ENCODE assay signal across 1 cellular context in the genomic region with DNA sequence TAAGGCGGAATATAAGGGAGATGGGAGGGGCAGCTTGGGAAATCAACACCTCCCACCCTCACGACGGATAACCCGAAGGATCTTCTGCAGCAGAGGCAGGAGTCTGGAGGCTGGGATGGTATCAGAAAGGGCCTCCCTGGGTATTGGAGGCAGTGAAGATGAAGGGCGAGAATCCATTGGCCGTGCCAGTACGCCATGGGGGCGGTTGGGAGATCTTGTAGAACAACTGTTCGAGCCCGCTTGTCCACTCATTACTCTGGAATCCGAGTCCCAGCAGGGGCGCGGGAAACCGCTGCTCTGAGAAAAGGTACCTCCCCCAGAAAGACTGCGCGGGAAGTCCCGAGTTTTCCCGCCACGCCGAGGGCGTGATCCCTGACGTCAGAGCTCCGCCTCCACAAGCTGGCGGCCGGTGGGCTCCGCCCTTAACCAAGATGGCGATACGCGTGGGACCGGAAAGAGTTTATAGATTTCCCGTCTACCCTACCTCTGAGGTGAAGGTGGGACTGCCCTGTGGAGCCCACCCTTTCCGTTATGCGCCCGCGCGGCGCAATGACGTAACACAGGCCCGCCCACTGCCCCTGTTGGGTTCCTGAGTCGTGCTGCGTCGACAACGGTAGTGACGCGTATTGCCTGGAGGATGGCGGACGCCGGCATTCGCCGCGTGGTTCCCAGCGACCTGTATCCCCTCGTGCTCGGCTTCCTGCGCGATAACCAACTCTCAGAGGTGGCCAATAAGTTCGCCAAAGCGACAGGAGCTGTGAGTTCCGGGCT.
A peak's percentile ranks its signal among the peaks of the same experiment; 100 is the strongest.
TF ChIP-seq lines count a peak whose summit lies in the region.

A gene (plus strand): TSS at position 616 of the 771 bp plus-strand sequence. CDS start 22 bp downstream, at position 638.

TF ChIP-seq in GM12878, 131 proteins besides CTCF, POLR2A, EP300 and RAD21 (continued from another document and continues in another):
- TF ChIP-seq, protein P1, sequence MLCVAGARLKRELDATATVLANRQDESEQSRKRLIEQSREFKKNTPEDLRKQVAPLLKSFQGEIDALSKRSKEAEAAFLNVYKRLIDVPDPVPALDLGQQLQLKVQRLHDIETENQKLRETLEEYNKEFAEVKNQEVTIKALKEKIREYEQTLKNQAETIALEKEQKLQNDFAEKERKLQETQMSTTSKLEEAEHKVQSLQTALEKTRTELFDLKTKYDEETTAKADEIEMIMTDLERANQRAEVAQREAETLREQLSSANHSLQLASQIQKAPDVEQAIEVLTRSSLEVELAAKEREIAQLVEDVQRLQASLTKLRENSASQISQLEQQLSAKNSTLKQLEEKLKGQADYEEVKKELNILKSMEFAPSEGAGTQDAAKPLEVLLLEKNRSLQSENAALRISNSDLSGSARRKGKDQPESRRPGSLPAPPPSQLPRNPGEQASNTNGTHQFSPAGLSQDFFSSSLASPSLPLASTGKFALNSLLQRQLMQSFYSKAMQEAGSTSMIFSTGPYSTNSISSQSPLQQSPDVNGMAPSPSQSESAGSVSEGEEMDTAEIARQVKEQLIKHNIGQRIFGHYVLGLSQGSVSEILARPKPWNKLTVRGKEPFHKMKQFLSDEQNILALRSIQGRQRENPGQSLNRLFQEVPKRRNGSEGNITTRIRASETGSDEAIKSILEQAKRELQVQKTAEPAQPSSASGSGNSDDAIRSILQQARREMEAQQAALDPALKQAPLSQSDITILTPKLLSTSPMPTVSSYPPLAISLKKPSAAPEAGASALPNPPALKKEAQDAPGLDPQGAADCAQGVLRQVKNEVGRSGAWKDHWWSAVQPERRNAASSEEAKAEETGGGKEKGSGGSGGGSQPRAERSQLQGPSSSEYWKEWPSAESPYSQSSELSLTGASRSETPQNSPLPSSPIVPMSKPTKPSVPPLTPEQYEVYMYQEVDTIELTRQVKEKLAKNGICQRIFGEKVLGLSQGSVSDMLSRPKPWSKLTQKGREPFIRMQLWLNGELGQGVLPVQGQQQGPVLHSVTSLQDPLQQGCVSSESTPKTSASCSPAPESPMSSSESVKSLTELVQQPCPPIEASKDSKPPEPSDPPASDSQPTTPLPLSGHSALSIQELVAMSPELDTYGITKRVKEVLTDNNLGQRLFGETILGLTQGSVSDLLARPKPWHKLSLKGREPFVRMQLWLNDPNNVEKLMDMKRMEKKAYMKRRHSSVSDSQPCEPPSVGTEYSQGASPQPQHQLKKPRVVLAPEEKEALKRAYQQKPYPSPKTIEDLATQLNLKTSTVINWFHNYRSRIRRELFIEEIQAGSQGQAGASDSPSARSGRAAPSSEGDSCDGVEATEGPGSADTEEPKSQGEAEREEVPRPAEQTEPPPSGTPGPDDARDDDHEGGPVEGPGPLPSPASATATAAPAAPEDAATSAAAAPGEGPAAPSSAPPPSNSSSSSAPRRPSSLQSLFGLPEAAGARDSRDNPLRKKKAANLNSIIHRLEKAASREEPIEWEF (IDR thresholded peaks at IDR 0.05; ENCODE audit: insufficient replicate concordance, low read depth, low read length), result no peak
- TF ChIP-seq NBN (IDR thresholded peaks at IDR 0.05), result peak; percentile 99
- TF ChIP-seq HDAC2 (IDR thresholded peaks at IDR 0.05), result no peak
- no peak for TF ChIP-seq KAT2A (conservative IDR thresholded peaks at IDR 0.05; ENCODE audit: control insufficient read depth, low read depth, low read length)
- TF ChIP-seq, protein P2, sequence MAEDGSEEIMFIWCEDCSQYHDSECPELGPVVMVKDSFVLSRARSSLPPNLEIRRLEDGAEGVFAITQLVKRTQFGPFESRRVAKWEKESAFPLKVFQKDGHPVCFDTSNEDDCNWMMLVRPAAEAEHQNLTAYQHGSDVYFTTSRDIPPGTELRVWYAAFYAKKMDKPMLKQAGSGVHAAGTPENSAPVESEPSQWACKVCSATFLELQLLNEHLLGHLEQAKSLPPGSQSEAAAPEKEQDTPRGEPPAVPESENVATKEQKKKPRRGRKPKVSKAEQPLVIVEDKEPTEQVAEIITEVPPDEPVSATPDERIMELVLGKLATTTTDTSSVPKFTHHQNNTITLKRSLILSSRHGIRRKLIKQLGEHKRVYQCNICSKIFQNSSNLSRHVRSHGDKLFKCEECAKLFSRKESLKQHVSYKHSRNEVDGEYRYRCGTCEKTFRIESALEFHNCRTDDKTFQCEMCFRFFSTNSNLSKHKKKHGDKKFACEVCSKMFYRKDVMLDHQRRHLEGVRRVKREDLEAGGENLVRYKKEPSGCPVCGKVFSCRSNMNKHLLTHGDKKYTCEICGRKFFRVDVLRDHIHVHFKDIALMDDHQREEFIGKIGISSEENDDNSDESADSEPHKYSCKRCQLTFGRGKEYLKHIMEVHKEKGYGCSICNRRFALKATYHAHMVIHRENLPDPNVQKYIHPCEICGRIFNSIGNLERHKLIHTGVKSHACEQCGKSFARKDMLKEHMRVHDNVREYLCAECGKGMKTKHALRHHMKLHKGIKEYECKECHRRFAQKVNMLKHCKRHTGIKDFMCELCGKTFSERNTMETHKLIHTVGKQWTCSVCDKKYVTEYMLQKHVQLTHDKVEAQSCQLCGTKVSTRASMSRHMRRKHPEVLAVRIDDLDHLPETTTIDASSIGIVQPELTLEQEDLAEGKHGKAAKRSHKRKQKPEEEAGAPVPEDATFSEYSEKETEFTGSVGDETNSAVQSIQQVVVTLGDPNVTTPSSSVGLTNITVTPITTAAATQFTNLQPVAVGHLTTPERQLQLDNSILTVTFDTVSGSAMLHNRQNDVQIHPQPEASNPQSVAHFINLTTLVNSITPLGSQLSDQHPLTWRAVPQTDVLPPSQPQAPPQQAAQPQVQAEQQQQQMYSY (CRISPR knock-in tag; IDR thresholded peaks at IDR 0.05), result no peak
- TF ChIP-seq, protein P3, sequence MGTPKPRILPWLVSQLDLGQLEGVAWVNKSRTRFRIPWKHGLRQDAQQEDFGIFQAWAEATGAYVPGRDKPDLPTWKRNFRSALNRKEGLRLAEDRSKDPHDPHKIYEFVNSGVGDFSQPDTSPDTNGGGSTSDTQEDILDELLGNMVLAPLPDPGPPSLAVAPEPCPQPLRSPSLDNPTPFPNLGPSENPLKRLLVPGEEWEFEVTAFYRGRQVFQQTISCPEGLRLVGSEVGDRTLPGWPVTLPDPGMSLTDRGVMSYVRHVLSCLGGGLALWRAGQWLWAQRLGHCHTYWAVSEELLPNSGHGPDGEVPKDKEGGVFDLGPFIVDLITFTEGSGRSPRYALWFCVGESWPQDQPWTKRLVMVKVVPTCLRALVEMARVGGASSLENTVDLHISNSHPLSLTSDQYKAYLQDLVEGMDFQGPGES (IDR thresholded peaks at IDR 0.05), result no peak
- TF ChIP-seq, protein P4, sequence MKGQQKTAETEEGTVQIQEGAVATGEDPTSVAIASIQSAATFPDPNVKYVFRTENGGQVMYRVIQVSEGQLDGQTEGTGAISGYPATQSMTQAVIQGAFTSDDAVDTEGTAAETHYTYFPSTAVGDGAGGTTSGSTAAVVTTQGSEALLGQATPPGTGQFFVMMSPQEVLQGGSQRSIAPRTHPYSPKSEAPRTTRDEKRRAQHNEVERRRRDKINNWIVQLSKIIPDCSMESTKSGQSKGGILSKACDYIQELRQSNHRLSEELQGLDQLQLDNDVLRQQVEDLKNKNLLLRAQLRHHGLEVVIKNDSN (IDR thresholded peaks at IDR 0.05; ENCODE audit: borderline replicate concordance, extremely low read length, insufficient read depth, low read depth, low read length), result no peak
- no peak for TF ChIP-seq PAX5 (IDR thresholded peaks at IDR 0.05; ENCODE audit: borderline replicate concordance, low read depth, low read length)
- TF ChIP-seq, protein P5, sequence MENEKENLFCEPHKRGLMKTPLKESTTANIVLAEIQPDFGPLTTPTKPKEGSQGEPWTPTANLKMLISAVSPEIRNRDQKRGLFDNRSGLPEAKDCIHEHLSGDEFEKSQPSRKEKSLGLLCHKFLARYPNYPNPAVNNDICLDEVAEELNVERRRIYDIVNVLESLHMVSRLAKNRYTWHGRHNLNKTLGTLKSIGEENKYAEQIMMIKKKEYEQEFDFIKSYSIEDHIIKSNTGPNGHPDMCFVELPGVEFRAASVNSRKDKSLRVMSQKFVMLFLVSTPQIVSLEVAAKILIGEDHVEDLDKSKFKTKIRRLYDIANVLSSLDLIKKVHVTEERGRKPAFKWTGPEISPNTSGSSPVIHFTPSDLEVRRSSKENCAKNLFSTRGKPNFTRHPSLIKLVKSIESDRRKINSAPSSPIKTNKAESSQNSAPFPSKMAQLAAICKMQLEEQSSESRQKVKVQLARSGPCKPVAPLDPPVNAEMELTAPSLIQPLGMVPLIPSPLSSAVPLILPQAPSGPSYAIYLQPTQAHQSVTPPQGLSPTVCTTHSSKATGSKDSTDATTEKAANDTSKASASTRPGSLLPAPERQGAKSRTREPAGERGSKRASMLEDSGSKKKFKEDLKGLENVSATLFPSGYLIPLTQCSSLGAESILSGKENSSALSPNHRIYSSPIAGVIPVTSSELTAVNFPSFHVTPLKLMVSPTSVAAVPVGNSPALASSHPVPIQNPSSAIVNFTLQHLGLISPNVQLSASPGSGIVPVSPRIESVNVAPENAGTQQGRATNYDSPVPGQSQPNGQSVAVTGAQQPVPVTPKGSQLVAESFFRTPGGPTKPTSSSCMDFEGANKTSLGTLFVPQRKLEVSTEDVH (IDR thresholded peaks at IDR 0.05; ENCODE audit: low read depth, partially characterized antibody), result peak; percentile 100
- 0 out of 2 replicates have a peak, but pooled peaks have one; percentile 15 for TF ChIP-seq IRF4 (IDR thresholded peaks at IDR 0.05; ENCODE audit: low read depth, low read length)
- TF ChIP-seq PAX8 (IDR thresholded peaks at IDR 0.05), result no peak
- TF ChIP-seq POLR2AphosphoS2 (IDR thresholded peaks at IDR 0.05; ENCODE audit: low read depth, low read length), result peak; percentile 91; the same call in 1 of the 2 replicates
- 0 out of 2 replicates have a peak, but pooled peaks have one; percentile 59 for TF ChIP-seq HDGF (IDR thresholded peaks at IDR 0.05)
- TF ChIP-seq SPI1 (IDR thresholded peaks at IDR 0.05; ENCODE audit: borderline replicate concordance, insufficient read depth, low read depth, low read length), result 0 out of 2 replicates have a peak, but pooled peaks have one; percentile 9
- TF ChIP-seq TCF12 (IDR thresholded peaks at IDR 0.05; ENCODE audit: low read depth, low read length), result peak; percentile 52; the same call in 1 of the 2 replicates
- no peak for TF ChIP-seq NFXL1 (IDR thresholded peaks at IDR 0.05; ENCODE audit: borderline replicate concordance)
- TF ChIP-seq FOS (IDR thresholded peaks at IDR 0.05; ENCODE audit: borderline replicate concordance, extremely low read depth, insufficient read length), result no peak
- TF ChIP-seq, protein P6, sequence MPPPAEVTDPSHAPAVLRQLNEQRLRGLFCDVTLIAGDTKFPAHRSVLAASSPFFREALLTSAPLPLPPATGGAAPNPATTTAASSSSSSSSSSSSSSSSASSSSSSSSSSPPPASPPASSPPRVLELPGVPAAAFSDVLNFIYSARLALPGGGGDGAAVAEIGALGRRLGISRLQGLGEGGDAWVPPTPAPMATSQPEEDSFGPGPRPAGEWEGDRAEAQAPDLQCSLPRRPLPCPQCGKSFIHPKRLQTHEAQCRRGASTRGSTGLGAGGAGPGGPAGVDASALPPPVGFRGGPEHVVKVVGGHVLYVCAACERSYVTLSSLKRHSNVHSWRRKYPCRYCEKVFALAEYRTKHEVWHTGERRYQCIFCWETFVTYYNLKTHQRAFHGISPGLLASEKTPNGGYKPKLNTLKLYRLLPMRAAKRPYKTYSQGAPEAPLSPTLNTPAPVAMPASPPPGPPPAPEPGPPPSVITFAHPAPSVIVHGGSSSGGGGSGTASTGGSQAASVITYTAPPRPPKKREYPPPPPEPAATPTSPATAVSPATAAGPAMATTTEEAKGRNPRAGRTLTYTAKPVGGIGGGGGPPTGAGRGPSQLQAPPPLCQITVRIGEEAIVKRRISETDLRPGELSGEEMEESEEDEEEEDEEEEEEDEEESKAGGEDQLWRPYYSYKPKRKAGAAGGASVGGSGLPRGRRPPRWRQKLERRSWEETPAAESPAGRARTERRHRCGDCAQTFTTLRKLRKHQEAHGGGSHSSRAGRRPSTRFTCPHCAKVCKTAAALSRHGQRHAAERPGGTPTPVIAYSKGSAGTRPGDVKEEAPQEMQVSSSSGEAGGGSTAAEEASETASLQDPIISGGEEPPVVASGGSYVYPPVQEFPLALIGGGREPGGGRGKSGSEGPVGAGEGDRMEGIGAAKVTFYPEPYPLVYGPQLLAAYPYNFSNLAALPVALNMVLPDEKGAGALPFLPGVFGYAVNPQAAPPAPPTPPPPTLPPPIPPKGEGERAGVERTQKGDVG (CRISPR knock-in tag; IDR thresholded peaks at IDR 0.05), result no peak
- no peak for TF ChIP-seq NR2C2 (IDR thresholded peaks at IDR 0.05; ENCODE audit: borderline replicate concordance, control insufficient read depth, insufficient read length, low read depth)
- TF ChIP-seq YY1 (IDR thresholded peaks at IDR 0.05; ENCODE audit: low read depth, low read length), result peak; percentile 96
- TF ChIP-seq CHD4 (IDR thresholded peaks at IDR 0.05), result no peak
- TF ChIP-seq GATAD2B (conservative IDR thresholded peaks at IDR 0.05; ENCODE audit: low read depth), result peak; percentile 46; the same call in 1 of the 2 replicates
- TF ChIP-seq, protein P7, sequence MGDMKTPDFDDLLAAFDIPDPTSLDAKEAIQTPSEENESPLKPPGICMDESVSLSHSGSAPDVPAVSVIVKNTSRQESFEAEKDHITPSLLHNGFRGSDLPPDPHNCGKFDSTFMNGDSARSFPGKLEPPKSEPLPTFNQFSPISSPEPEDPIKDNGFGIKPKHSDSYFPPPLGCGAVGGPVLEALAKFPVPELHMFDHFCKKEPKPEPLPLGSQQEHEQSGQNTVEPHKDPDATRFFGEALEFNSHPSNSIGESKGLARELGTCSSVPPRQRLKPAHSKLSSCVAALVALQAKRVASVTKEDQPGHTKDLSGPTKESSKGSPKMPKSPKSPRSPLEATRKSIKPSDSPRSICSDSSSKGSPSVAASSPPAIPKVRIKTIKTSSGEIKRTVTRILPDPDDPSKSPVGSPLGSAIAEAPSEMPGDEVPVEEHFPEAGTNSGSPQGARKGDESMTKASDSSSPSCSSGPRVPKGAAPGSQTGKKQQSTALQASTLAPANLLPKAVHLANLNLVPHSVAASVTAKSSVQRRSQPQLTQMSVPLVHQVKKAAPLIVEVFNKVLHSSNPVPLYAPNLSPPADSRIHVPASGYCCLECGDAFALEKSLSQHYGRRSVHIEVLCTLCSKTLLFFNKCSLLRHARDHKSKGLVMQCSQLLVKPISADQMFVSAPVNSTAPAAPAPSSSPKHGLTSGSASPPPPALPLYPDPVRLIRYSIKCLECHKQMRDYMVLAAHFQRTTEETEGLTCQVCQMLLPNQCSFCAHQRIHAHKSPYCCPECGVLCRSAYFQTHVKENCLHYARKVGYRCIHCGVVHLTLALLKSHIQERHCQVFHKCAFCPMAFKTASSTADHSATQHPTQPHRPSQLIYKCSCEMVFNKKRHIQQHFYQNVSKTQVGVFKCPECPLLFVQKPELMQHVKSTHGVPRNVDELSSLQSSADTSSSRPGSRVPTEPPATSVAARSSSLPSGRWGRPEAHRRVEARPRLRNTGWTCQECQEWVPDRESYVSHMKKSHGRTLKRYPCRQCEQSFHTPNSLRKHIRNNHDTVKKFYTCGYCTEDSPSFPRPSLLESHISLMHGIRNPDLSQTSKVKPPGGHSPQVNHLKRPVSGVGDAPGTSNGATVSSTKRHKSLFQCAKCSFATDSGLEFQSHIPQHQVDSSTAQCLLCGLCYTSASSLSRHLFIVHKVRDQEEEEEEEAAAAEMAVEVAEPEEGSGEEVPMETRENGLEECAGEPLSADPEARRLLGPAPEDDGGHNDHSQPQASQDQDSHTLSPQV (IDR thresholded peaks at IDR 0.05), result no peak
- TF ChIP-seq MYB (IDR thresholded peaks at IDR 0.05; ENCODE audit: borderline replicate concordance, low read depth, low read length), result no peak
- no peak for TF ChIP-seq EGR1 (IDR thresholded peaks at IDR 0.05; ENCODE audit: borderline replicate concordance in 1 of 2, low read depth in 2 of 2, low read length in 2 of 2)
- TF ChIP-seq EED (IDR thresholded peaks at IDR 0.05; ENCODE audit: low read depth), result peak; percentile 23; the same call in 1 of the 2 replicates
- TF ChIP-seq CBFB (IDR thresholded peaks at IDR 0.05; ENCODE audit: low read depth), result no peak
